In the genomic region with DNA sequence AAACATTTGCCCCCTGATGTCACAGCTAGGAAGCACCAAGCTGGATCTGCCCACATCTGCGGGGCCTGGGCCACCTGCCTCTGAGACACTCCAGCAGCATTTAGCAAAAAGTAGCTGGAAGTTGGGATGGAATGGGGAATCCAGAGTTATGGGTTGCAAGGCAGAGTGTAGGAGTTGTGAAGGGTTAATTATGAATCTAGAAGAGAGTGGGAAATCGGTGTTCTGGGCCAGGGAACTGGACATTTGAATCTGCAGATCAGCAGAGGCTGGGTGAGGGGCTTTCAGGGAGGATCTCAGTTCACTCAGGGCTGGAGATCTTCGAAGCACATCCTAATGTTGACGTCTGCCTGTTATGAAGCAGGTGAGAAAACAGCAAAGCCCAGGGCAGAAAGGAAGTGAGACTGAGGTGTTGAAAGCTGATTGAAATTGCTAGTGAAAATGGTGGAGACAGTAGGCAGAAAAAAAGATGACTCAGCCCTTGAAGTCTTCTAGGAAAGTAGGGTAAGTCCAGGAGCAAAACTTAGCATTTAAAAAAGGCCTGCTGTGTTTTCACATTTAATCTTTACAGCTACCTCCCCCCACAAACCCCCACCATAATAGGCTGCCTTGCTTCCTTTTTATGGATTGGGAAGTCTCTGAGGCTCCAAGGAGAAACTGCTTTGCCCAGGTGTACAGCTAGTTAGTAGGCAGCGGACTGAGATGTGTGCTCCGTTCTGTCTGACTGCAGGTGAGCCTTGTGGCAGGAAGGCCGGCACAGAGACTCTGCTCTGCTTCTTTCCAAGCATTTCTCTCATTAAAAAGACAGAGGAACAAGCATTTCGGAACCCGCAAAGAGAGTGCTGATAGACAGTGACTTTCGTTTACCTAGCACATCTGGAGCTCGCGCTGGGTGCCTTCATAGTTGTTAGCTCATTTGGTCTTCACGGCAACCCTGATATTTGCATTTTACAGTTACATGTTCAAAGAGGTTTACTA, we compare ENCODE assay signal across 1 cellular context.
TF ChIP-seq lines count a peak whose summit lies in the region.

No MANE protein-coding gene starts in this region.

TF ChIP-seq in K562, 482 proteins besides CTCF, POLR2A, EP300 and RAD21 (continued from another document and continues in another):
- TF ChIP-seq RNF219 (CRISPR knock-in tag; IDR thresholded peaks at IDR 0.05) (no peak), NFE2 (IDR thresholded peaks at IDR 0.05; ENCODE audit: low read depth) (peak; percentile 56), STAG1 (CRISPR knock-in tag; IDR thresholded peaks at IDR 0.05; ENCODE audit: borderline replicate concordance) (no peak), ZNF586 (CRISPR knock-in tag; conservative IDR thresholded peaks at IDR 0.05) (no peak), ZNF551 (CRISPR knock-in tag; IDR thresholded peaks at IDR 0.05) (no peak), CHD7 (IDR thresholded peaks at IDR 0.05; ENCODE audit: low read depth, low read length) (no peak), ELF1 (tag; IDR thresholded peaks at IDR 0.05) (no peak), ZNF644 (tag; IDR thresholded peaks at IDR 0.05; ENCODE audit: low read depth) (no peak), ZNF77 (CRISPR knock-in tag; IDR thresholded peaks at IDR 0.05) (no peak), PTTG1 (tag; IDR thresholded peaks at IDR 0.05; ENCODE audit: low read depth) (no peak), POLR3A (IDR thresholded peaks at IDR 0.05; ENCODE audit: borderline replicate concordance, extremely low read depth, insufficient read depth, insufficient read length) (no peak), ZNF282 (CRISPR knock-in tag; IDR thresholded peaks at IDR 0.05) (no peak), NFATC3 (IDR thresholded peaks at IDR 0.05) (no peak), ZBTB5 (IDR thresholded peaks at IDR 0.05) (no peak), MYC (IDR thresholded peaks at IDR 0.05; ENCODE audit: low read depth, low read length) (no peak), MYC (CRISPR knock-in tag; IDR thresholded peaks at IDR 0.05; ENCODE audit: borderline replicate concordance, low read depth) (no peak), BRD9 (IDR thresholded peaks at IDR 0.05; ENCODE audit: low read depth, partially characterized antibody) (no peak), CTBP1 (IDR thresholded peaks at IDR 0.05; ENCODE audit: borderline replicate concordance) (no peak), ZNF785 (CRISPR knock-in tag; IDR thresholded peaks at IDR 0.05) (no peak), SRSF9 (IDR thresholded peaks at IDR 0.05; ENCODE audit: borderline replicate concordance, low read depth, low read length) (no peak)
- TF ChIP-seq, protein P1, sequence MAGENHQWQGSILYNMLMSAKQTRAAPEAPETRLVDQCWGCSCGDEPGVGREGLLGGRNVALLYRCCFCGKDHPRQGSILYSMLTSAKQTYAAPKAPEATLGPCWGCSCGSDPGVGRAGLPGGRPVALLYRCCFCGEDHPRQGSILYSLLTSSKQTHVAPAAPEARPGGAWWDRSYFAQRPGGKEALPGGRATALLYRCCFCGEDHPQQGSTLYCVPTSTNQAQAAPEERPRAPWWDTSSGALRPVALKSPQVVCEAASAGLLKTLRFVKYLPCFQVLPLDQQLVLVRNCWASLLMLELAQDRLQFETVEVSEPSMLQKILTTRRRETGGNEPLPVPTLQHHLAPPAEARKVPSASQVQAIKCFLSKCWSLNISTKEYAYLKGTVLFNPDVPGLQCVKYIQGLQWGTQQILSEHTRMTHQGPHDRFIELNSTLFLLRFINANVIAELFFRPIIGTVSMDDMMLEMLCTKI (IDR thresholded peaks at IDR 0.05; ENCODE audit: partially characterized antibody): no peak
- TF ChIP-seq, protein P2, sequence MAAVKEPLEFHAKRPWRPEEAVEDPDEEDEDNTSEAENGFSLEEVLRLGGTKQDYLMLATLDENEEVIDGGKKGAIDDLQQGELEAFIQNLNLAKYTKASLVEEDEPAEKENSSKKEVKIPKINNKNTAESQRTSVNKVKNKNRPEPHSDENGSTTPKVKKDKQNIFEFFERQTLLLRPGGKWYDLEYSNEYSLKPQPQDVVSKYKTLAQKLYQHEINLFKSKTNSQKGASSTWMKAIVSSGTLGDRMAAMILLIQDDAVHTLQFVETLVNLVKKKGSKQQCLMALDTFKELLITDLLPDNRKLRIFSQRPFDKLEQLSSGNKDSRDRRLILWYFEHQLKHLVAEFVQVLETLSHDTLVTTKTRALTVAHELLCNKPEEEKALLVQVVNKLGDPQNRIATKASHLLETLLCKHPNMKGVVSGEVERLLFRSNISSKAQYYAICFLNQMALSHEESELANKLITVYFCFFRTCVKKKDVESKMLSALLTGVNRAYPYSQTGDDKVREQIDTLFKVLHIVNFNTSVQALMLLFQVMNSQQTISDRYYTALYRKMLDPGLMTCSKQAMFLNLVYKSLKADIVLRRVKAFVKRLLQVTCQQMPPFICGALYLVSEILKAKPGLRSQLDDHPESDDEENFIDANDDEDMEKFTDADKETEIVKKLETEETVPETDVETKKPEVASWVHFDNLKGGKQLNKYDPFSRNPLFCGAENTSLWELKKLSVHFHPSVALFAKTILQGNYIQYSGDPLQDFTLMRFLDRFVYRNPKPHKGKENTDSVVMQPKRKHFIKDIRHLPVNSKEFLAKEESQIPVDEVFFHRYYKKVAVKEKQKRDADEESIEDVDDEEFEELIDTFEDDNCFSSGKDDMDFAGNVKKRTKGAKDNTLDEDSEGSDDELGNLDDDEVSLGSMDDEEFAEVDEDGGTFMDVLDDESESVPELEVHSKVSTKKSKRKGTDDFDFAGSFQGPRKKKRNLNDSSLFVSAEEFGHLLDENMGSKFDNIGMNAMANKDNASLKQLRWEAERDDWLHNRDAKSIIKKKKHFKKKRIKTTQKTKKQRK (IDR thresholded peaks at IDR 0.05; ENCODE audit: borderline replicate concordance, low read depth, low read length): no peak
